8 cellular contexts compared by ENCODE assay signal in the genomic region with DNA sequence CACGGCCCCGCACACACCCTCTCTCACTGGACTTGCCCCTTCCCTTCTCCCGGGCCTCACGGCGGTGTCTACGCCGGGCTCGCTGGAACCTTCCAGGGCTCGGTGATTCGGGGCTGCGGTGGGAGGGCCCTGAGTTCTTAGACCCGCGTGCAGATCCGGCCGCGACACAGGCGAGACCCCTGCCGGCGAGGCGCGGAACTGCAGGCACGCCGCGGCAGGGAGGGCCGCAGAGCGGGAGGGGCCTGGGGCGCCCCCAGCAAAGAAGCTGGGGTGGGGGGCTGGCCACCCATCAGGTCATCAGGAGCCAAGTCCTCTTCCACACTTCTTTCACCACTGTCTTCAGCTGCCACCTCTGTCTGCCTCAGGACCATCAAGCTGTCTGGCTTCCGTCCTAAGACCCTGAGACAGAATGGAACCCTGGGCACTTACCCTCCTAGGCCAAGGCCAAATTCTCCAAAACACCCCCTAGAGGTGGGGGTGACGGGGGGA.
DNase-seq lines count a peak whose midpoint lies in the region; ATAC-seq and TF ChIP-seq lines count a peak whose summit lies in the region.

No MANE protein-coding gene starts in this region.

- peak overlapping the region; percentile 45 for H2AFZ ChIP-seq in parathyroid adenoma

- CTCF ChIA-PET in RWPE1 (lab: Yijun Ruan, JAX): interaction anchor here (0.6 to 2.0 kb wide), 25 partner anchors 10 to 470 kb away, joined by 3 to 17 read pairs (median 4); a partner anchor contains a TSS

- whole genome bisulfite sequencing in transverse colon (ENCODE audit: low coverage in 1 of 2), 2 donors: 8 to 12% methylated on average over 3 to 15 of the region's 29 CpGs

- no peak for TF ChIP-seq EP300 in transverse colon (IDR thresholded peaks at IDR 0.05; ENCODE audit: low read depth)

- H3K9me3 ChIP-seq in HUES6 (ENCODE audit: control insufficient read depth, insufficient read depth, low read depth, low read length): no peaks in the 10 kb centered on the region
- no peaks in the 10 kb centered on the region for H3K9me3 ChIP-seq in parathyroid adenoma (ENCODE audit: control insufficient read depth, low read length)
- H3K9me3 ChIP-seq in transverse colon: no peaks in the 10 kb centered on the region

- peak overlapping the region; percentile 63 for H3K4me2 ChIP-seq in parathyroid adenoma (ENCODE audit: low read length)

- H3K79me2 ChIP-seq in parathyroid adenoma: peaks cover 6% of the 10 kb centered on the region

- no peak for TF ChIP-seq POLR2A in transverse colon (IDR thresholded peaks at IDR 0.05)

- ATAC-seq in GM19035 (IDR thresholded peaks at IDR 0.05; ENCODE audit: unreplicated experiment): peak; percentile 74

- POLR2A ChIA-PET in RWPE1 (lab: Yijun Ruan, JAX; ENCODE audit: low non-redundant PET): no interaction called here

- in situ Hi-C loops in transverse colon (cut with MboI; ENCODE audit: low pct_ligation_motif_present in 1 of 4, low pct_unique_long_range_greater_than_20kb in 1 of 4, low sequenced_read_pairs in 3 of 4): loop anchor here in 3 of 4 donors (10.0 kb wide), 1 partner anchor 422 kb away; a partner anchor contains a TSS

- H3K4me1 ChIP-seq in HUES6 (ENCODE audit: control insufficient read depth, insufficient read depth, low read length): peaks cover 26% of the 10 kb centered on the region
- no peaks in the 10 kb centered on the region for H3K4me1 ChIP-seq in parathyroid adenoma
- peaks cover 0 to 28% (median 9%) of the 10 kb centered on the region in 4 donors for H3K4me1 ChIP-seq in transverse colon

- no peaks in the 10 kb centered on the region for H3K27me3 ChIP-seq in HUES6 (ENCODE audit: control insufficient read depth, insufficient read depth, low read length)
- no peaks in the 10 kb centered on the region for H3K27me3 ChIP-seq in parathyroid adenoma (ENCODE audit: control insufficient read depth, insufficient read depth, low read length)
- no peaks in the 10 kb centered on the region for H3K27me3 ChIP-seq in transverse colon

- H3K27ac ChIP-seq in HUES6 (ENCODE audit: low read depth, low read length) (no peak overlapping the region), RWPE1 (peak overlapping the region; percentile 33), parathyroid adenoma (no peak overlapping the region), transverse colon (no peak overlapping the region)

- DNase-seq in AG08396 (ENCODE audit: low spot score) (peak; percentile 89), RWPE1 (ENCODE audit: low spot score) (peak; percentile 63), activated gamma-delta T cell treated with Interleukin-2 at 50 U/mL for 16 hours (peak; percentile 66), foreskin melanocyte (peak; percentile 34), transverse colon (peak; percentile 65)

- TF ChIP-seq CTCF in RWPE1 (conservative IDR thresholded peaks at IDR 0.05; ENCODE audit: low read depth) (peak; percentile 99), parathyroid adenoma (IDR thresholded peaks at IDR 0.05) (peak; percentile 100), transverse colon (IDR thresholded peaks at IDR 0.05) (peak; percentile 97 to 100 (median 100))

- H3K4me3 ChIP-seq in HUES6 (ENCODE audit: low read depth, low read length): peak overlapping the region; percentile 18; the same call in 1 of the 2 replicates
- no peak overlapping the region for H3K4me3 ChIP-seq in parathyroid adenoma (ENCODE audit: low read depth, low read length)
- peak overlapping the region in 1 of 4 donors; percentile 29 for H3K4me3 ChIP-seq in transverse colon

- intact Hi-C loops in transverse colon (cut with DNase I; ENCODE audit: low total_unique reads): loop anchor here (1.0 to 5.0 kb wide), 3 partner anchors 40 to 424 kb away; no protein-coding TSS in a partner anchor

- H3K36me3 ChIP-seq in HUES6 (ENCODE audit: control insufficient read depth, insufficient read depth, low read length) (peaks cover 4% of the 10 kb centered on the region; the same call in 1 of the 2 replicates), parathyroid adenoma (ENCODE audit: control insufficient read depth, insufficient read depth, low read length) (no peaks in the 10 kb centered on the region), transverse colon (no peaks in the 10 kb centered on the region)

- H3K9ac ChIP-seq in HUES6 (ENCODE audit: low read length) (peak overlapping the region; percentile 13), parathyroid adenoma (no peak overlapping the region)

Comparison
In these comparisons a context has a peak if more than half of its experiments do, and no peak if none do; other contexts are left out.
1. DNase-seq: peak in every context shown above with its lines; median percentile 89 in AG08396; 66 in activated gamma-delta T cell treated with Interleukin-2 at 50 U/mL for 16 hours; 65 in transverse colon; 63 in RWPE1; 34 in foreskin melanocyte.